ENCODE assay signal across 14 cellular contexts in genomic region chr21:45049725-45050359, GRCh38. TPM values are rescaled to one million over a fixed set of nuclear protein-coding genes. Genes with fewer than 3 reads are reported as not detected.
A peak's percentile ranks its signal among the peaks of the same experiment; 100 is the strongest.
DNase-seq lines count a peak whose midpoint lies in the region; ATAC-seq and TF ChIP-seq lines count a peak whose summit lies in the region.
"Had no signal": no experiment of that assay in that cellular context is flagged by ENCODE, and none has a peak within 500 bp of the region (broad histone marks: within the 10 kb centered on the region; RNA-seq: fewer than 3 reads in every experiment).

No MANE protein-coding gene starts in this region.

- in situ Hi-C loops in gastrocnemius medialis (cut with MboI; ENCODE audit: low sequenced_read_pairs in 4 of 4): loop anchor here in 3 of 4 donors (5.0 to 10.0 kb wide), 4 partner anchors 75 to 103 kb away; no protein-coding TSS in a partner anchor

- no peaks in the 10 kb centered on the region for H3K36me3 ChIP-seq in gastrocnemius medialis

- no peak overlapping the region for H3K4me3 Mint-ChIP-seq in WTC11
- H3K4me3 Mint-ChIP-seq in activated CD4-positive, alpha-beta T cell treated with anti-CD3 and anti-CD28 coated beads, Interleukin-2, amount 10 ng/mL, durations not matched to agents 7 days and 5 days: no peak overlapping the region
- H3K4me3 Mint-ChIP-seq: activated CD4-positive, alpha-beta T cell treated with anti-CD3 and anti-CD28 coated beads for 36 hours; activated naive CD8-positive, alpha-beta T cell treated with anti-CD3 and anti-CD28 coated beads, Interleukin-2, amount 10 ng/mL, durations not matched to agents 7 days and 5 days had no signal

- DNase-seq in D341Med (ENCODE audit: low spot score) (peak; percentile 18), WTC11 (ENCODE audit: low spot score) (no peak), kidney tubule cell (ENCODE audit: low spot score) (peak; percentile 1), gastrocnemius medialis (peak in 1 of 2 donors; percentile 85)
- DNase-seq in stimulated activated CD4-positive, alpha-beta T cell treated with anti-CD3 and anti-CD28 coated beads, Interleukin-2, amount 100 ng/mL, for 48 hours: no peak
- DNase-seq in activated CD4-positive, alpha-beta T cell treated with anti-CD3 and anti-CD28 coated beads, Interleukin-2, amount 10 ng/mL, durations not matched to agents 7 days and 5 days: no peak
- DNase-seq: activated CD4-positive, alpha-beta T cell treated with anti-CD3 and anti-CD28 coated beads for 36 hours; activated naive CD8-positive, alpha-beta T cell treated with anti-CD3 and anti-CD28 coated beads, Interleukin-2, amount 10 ng/mL, durations not matched to agents 7 days and 5 days; Caco-2; GF-D8; glutamatergic neuron; NCI-H748 treated with DMSO at 0.1 percent for 48 hours had no signal

- peak overlapping the region in 2 of 4 donors; percentile 5 to 35 for H3K4me3 ChIP-seq in gastrocnemius medialis

- 0 out of 2 replicates have a peak, but pooled peaks cover 3% of the 10 kb centered on the region for H3K36me3 Mint-ChIP-seq in WTC11
- H3K36me3 Mint-ChIP-seq in activated CD4-positive, alpha-beta T cell treated with anti-CD3 and anti-CD28 coated beads, Interleukin-2, amount 10 ng/mL, durations not matched to agents 7 days and 5 days (ENCODE audit: low read depth): no peaks in the 10 kb centered on the region
- H3K36me3 Mint-ChIP-seq: activated naive CD8-positive, alpha-beta T cell treated with anti-CD3 and anti-CD28 coated beads, Interleukin-2, amount 10 ng/mL, durations not matched to agents 7 days and 5 days had no signal

- CTCF ChIA-PET in WTC11 (lab: Charles Lee): interaction anchor here (0.8 to 1.6 kb wide), 2 partner anchors 15 to 37 kb away, joined by 3 to 6 read pairs; no protein-coding TSS in a partner anchor
- CTCF ChIA-PET in activated CD4-positive, alpha-beta T cell treated with anti-CD3 and anti-CD28 coated beads, Interleukin-2, amount 10 ng/mL, durations not matched to agents 7 days and 5 days (lab: Charles Lee): no interaction called here

- intact Hi-C loops in gastrocnemius medialis (cut with DNase I; ENCODE audit: low total_unique reads): loop anchor here (1.0 to 5.0 kb wide), 4 partner anchors 85 to 193 kb away; partner anchors contain the start of gene PTTG1IP

- no peak overlapping the region; the same call in 1 of the 2 replicates for H3K27ac Mint-ChIP-seq in WTC11
- H3K27ac Mint-ChIP-seq in activated CD4-positive, alpha-beta T cell treated with anti-CD3 and anti-CD28 coated beads, Interleukin-2, amount 10 ng/mL, durations not matched to agents 7 days and 5 days: no peak overlapping the region
- H3K27ac Mint-ChIP-seq: activated CD4-positive, alpha-beta T cell treated with anti-CD3 and anti-CD28 coated beads for 36 hours; activated naive CD8-positive, alpha-beta T cell treated with anti-CD3 and anti-CD28 coated beads, Interleukin-2, amount 10 ng/mL, durations not matched to agents 7 days and 5 days had no signal

- ATAC-seq in WTC11 (peak; percentile 34; the same call in 1 of the 2 replicates), gastrocnemius medialis (peak in 1 of 2 donors; percentile 11), HG03469 (IDR thresholded peaks at IDR 0.05; ENCODE audit: unreplicated experiment) (no peak), GM21528 (IDR thresholded peaks at IDR 0.05; ENCODE audit: low FRiP score, unreplicated experiment) (no peak)
- ATAC-seq: activated CD4-positive, alpha-beta T cell treated with anti-CD3 and anti-CD28 coated beads for 36 hours had no signal

- peaks cover 18% of the 10 kb centered on the region for H3K4me1 Mint-ChIP-seq in WTC11
- no peaks in the 10 kb centered on the region for H3K4me1 Mint-ChIP-seq in activated CD4-positive, alpha-beta T cell treated with anti-CD3 and anti-CD28 coated beads, Interleukin-2, amount 10 ng/mL, durations not matched to agents 7 days and 5 days
- H3K4me1 Mint-ChIP-seq: activated CD4-positive, alpha-beta T cell treated with anti-CD3 and anti-CD28 coated beads for 36 hours; activated naive CD8-positive, alpha-beta T cell treated with anti-CD3 and anti-CD28 coated beads, Interleukin-2, amount 10 ng/mL, durations not matched to agents 7 days and 5 days had no signal

- TF ChIP-seq CTCF in WTC11 (IDR thresholded peaks at IDR 0.05) (no peak), gastrocnemius medialis (IDR thresholded peaks at IDR 0.05 in 4 of 5, conservative IDR thresholded peaks at IDR 0.05 in 1 of 5) (no peak)

- peaks cover 27% of the 10 kb centered on the region for H3K9me3 Mint-ChIP-seq in WTC11
- peaks cover 14% of the 10 kb centered on the region for H3K9me3 Mint-ChIP-seq in activated CD4-positive, alpha-beta T cell treated with anti-CD3 and anti-CD28 coated beads, Interleukin-2, amount 10 ng/mL, durations not matched to agents 7 days and 5 days

- POLR2A ChIA-PET in WTC11 (lab: Charles Lee): no interaction called here
- POLR2A ChIA-PET in activated CD4-positive, alpha-beta T cell treated with anti-CD3 and anti-CD28 coated beads, Interleukin-2, amount 10 ng/mL, durations not matched to agents 7 days and 5 days (lab: Charles Lee): no interaction called here

- H3K27me3 ChIP-seq in gastrocnemius medialis: no peaks in the 10 kb centered on the region

- peaks cover 15% of the 10 kb centered on the region for H3K27me3 Mint-ChIP-seq in WTC11 (ENCODE audit: low read depth)
- H3K27me3 Mint-ChIP-seq in activated CD4-positive, alpha-beta T cell treated with anti-CD3 and anti-CD28 coated beads, Interleukin-2, amount 10 ng/mL, durations not matched to agents 7 days and 5 days: peaks cover 32% of the 10 kb centered on the region

- peak overlapping the region; percentile 85 to 93 (median 92) for H3K27ac ChIP-seq in gastrocnemius medialis

- no peak for TF ChIP-seq POLR2A in gastrocnemius medialis (IDR thresholded peaks at IDR 0.05)

- peaks cover 36 to 47% of the 10 kb centered on the region in 2 donors for H3K4me1 ChIP-seq in gastrocnemius medialis

- peaks cover 0 to 6% (median 0%) of the 10 kb centered on the region in 3 donors for H3K9me3 ChIP-seq in gastrocnemius medialis

TF ChIP-seq in WTC11, 78 proteins besides CTCF, POLR2A, EP300 and RAD21:
- TF ChIP-seq, protein P1, sequence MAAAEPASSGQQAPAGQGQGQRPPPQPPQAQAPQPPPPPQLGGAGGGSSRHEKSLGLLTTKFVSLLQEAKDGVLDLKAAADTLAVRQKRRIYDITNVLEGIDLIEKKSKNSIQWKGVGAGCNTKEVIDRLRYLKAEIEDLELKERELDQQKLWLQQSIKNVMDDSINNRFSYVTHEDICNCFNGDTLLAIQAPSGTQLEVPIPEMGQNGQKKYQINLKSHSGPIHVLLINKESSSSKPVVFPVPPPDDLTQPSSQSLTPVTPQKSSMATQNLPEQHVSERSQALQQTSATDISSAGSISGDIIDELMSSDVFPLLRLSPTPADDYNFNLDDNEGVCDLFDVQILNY (CRISPR knock-in tag; IDR thresholded peaks at IDR 0.05): no peak
- no peak for TF ChIP-seq TEAD1 (CRISPR knock-in tag; IDR thresholded peaks at IDR 0.05)

RNA-seq across cellular contexts. Expression of gene ADARB1, which starts 24.5 kb away (rescaled TPM):
- total RNA-seq in WTC11 (2021): 12.8 to 15.1 TPM (median 14.6 TPM) in 3 replicates
- total RNA-seq in gastrocnemius medialis: 10 to 100 TPM in 1 of 4 donors, 1 to 10 TPM in 3; 5.9 to 11.5 (median 6.9) TPM
- 10 to 100 TPM; 43.3 to 45.4 TPM for total RNA-seq in activated CD4-positive, alpha-beta T cell treated with anti-CD3 and anti-CD28 coated beads, Interleukin-2, amount 10 ng/mL, durations not matched to agents 7 days and 5 days

Comparison
In these comparisons a context has a peak if more than half of its experiments do, and no peak if none do; other contexts are left out.
1. DNase-seq: peak in D341Med (single experiment) and kidney tubule cell (single experiment); none in WTC11 (single experiment), stimulated activated CD4-positive, alpha-beta T cell treated with anti-CD3 and anti-CD28 coated beads, Interleukin-2, amount 100 ng/mL, for 48 hours (0 of 2) and activated CD4-positive, alpha-beta T cell treated with anti-CD3 and anti-CD28 coated beads, Interleukin-2, amount 10 ng/mL, durations not matched to agents 7 days and 5 days (single experiment).